ENCODE assay signal across 25 cellular contexts in genomic region chr1:107966550-107966949, GRCh38. TPM values are rescaled to one million over a fixed set of nuclear protein-coding genes. Genes with fewer than 3 reads are reported as not detected.
DNase-seq lines count a peak whose midpoint lies in the region; ATAC-seq, FAIRE-seq and TF ChIP-seq lines count a peak whose summit lies in the region.
"Had no signal": no experiment of that assay in that cellular context is flagged by ENCODE, and none has a peak within 500 bp of the region (broad histone marks: within the 10 kb centered on the region; RNA-seq: fewer than 3 reads in every experiment).

No MANE protein-coding gene starts in this region.

- H3K4me2 ChIP-seq in astrocyte (ENCODE audit: low read length) (no peak overlapping the region), mesenchymal stem cell (ENCODE audit: low read length, poor library complexity, severe bottlenecking) (no peak overlapping the region)

- H3K4me3 ChIP-seq in CD8-positive, alpha-beta T cell (ENCODE audit: low read depth, low read length), result no peak overlapping the region
- H3K4me3 ChIP-seq in astrocyte (ENCODE audit: insufficient read depth, low read depth, low read length), result no peak overlapping the region
- H3K4me3 ChIP-seq in dorsolateral prefrontal cortex, result no peak overlapping the region
- no peak overlapping the region for H3K4me3 ChIP-seq in mesenchymal stem cell (ENCODE audit: insufficient read depth in 1 of 2, low read depth in 1 of 2, low read length in 2 of 2)
- H3K4me3 ChIP-seq: thyroid gland had no signal

- no peak overlapping the region for H4K91ac ChIP-seq in mesenchymal stem cell (ENCODE audit: low read length)

- CTCF ChIA-PET in CD8-positive, alpha-beta T cell (lab: Charles Lee), result interaction anchor here (3.0 kb wide), 1 partner anchor 159 kb away, joined by 15 read pairs; no protein-coding TSS in a partner anchor

- H3K9me3 ChIP-seq in CD8-positive, alpha-beta T cell (ENCODE audit: low read length), result no peaks in the 10 kb centered on the region
- H3K9me3 ChIP-seq in astrocyte (ENCODE audit: insufficient read depth, low read depth, low read length) (no peaks in the 10 kb centered on the region), mesenchymal stem cell (ENCODE audit: control insufficient read depth, low read length) (no peaks in the 10 kb centered on the region)
- H3K9me3 ChIP-seq: thyroid gland had no signal

- H4K20me1 ChIP-seq in astrocyte (ENCODE audit: insufficient read depth, low read length), result no peaks in the 10 kb centered on the region

- no peak overlapping the region for H3K23ac ChIP-seq in mesenchymal stem cell (ENCODE audit: low read length in 2 of 2)

- DNase-seq in T-helper 1 cell (no peak), astrocyte (ENCODE audit: low read depth) (no peak), dorsolateral prefrontal cortex (no peak), mesenchymal stem cell (no peak), HPDE6-E6E7 (ENCODE audit: extremely low spot score) (no peak)
- DNase-seq in CD8-positive, alpha-beta T cell, result no peak
- DNase-seq in natural killer cell treated with Interleukin-12 subunit alpha and Interleukin-12 subunit beta and Interleukin-15 and Interleukin-18, amount 100 ng/mL, for 72 hours (ENCODE audit: low spot score), result no peak
- DNase-seq: activated CD4-positive, alpha-beta T cell treated with anti-CD3 and anti-CD28 coated beads, Interleukin-2, amount 50 U/mL, for 1 hour; activated T-cell treated with anti-CD3 and anti-CD28 coated beads, Interleukin-2, amount 50 U/mL, for 48 hours; DMS53; effector memory CD4-positive, alpha-beta T cell; H9; NCI-H1092; NCI-H2029 treated with DMSO at 0.1 percent for 48 hours; NCI-H510A; NK-92 treated with Interleukin-12 subunit alpha and Interleukin-12 subunit beta, amount 100 ng/mL, for 24 hours; stimulated activated naive B cell treated with anti-CD40 and anti-IgM and Interleukin-4, amounts not matched to agents 10 μg/mL and 1 μg/mL and 100 μg/mL, for 72 hours; thyroid gland had no signal

- H2AFZ ChIP-seq in astrocyte (ENCODE audit: low read depth, low read length), result no peak overlapping the region
- no peak overlapping the region for H2AFZ ChIP-seq in mesenchymal stem cell (ENCODE audit: low read depth, low read length)
- H2AFZ ChIP-seq: parathyroid adenoma had no signal

- no peak overlapping the region for H2AK5ac ChIP-seq in mesenchymal stem cell (ENCODE audit: low read length, severe bottlenecking)

- no peak overlapping the region for H3K9ac ChIP-seq in astrocyte (ENCODE audit: low read length)
- no peak overlapping the region for H3K9ac ChIP-seq in mesenchymal stem cell (ENCODE audit: low read length)
- H3K9ac ChIP-seq: parathyroid adenoma had no signal

- peaks cover 33% of the 10 kb centered on the region for H3K27me3 Mint-ChIP-seq in T-helper 1 cell treated with Interleukin-12 subunit alpha and Interleukin-12 subunit beta and Interleukin-4 antibody, amounts not matched to agents 30 μg/mL and 1 μg/mL, for 36 hours (ENCODE audit: low read depth)
- H3K27me3 Mint-ChIP-seq in CD8-positive, alpha-beta T cell (ENCODE audit: low read depth), result no peaks in the 10 kb centered on the region
- H3K27me3 Mint-ChIP-seq in astrocyte (ENCODE audit: low read depth, unreplicated experiment), result peaks cover 7% of the 10 kb centered on the region
- H3K27me3 Mint-ChIP-seq in natural killer cell treated with Interleukin-12 subunit alpha and Interleukin-12 subunit beta and Interleukin-15 and Interleukin-18, amount 100 ng/mL, for 72 hours, result no peaks in the 10 kb centered on the region
- H3K27me3 Mint-ChIP-seq: stimulated activated naive B cell treated with anti-CD40 and anti-IgM and Interleukin-4, amounts not matched to agents 10 μg/mL and 1 μg/mL and 100 μg/mL, for 72 hours had no signal

- no peak for FAIRE-seq in astrocyte (lab: Jason Lieb, UNC)
- FAIRE-seq: GM12891, HTR-8/SVneo, TTC549 had no signal

- H2BK15ac ChIP-seq in mesenchymal stem cell (ENCODE audit: low read depth, poor library complexity, severe bottlenecking), result no peak overlapping the region

- H3K4me1 ChIP-seq in CD8-positive, alpha-beta T cell (ENCODE audit: insufficient read depth, low read length), result peaks cover 15% of the 10 kb centered on the region
- H3K4me1 ChIP-seq in astrocyte (ENCODE audit: insufficient read depth, low read length), result peaks cover 16% of the 10 kb centered on the region
- H3K4me1 ChIP-seq in mesenchymal stem cell (ENCODE audit: control insufficient read depth, insufficient read depth, low read depth, low read length), result peaks cover 18% of the 10 kb centered on the region
- H3K4me1 ChIP-seq: parathyroid adenoma had no signal

- no peak overlapping the region for H3K14ac ChIP-seq in mesenchymal stem cell (ENCODE audit: low read length in 2 of 2)

- H3K36me3 ChIP-seq in CD8-positive, alpha-beta T cell (ENCODE audit: insufficient read depth, low read length), result no peaks in the 10 kb centered on the region
- H3K36me3 ChIP-seq in astrocyte (ENCODE audit: insufficient read depth, low read length), result no peaks in the 10 kb centered on the region
- H3K36me3 ChIP-seq in mesenchymal stem cell (ENCODE audit: control insufficient read depth in 1 of 2, insufficient read depth in 2 of 2, low read depth in 1 of 2, low read length in 2 of 2), result no peaks in the 10 kb centered on the region
- H3K36me3 ChIP-seq: thyroid gland had no signal

- no peaks in the 10 kb centered on the region for H3K79me2 ChIP-seq in astrocyte (ENCODE audit: insufficient read depth, low read length)
- H3K79me2 ChIP-seq: parathyroid adenoma had no signal

- no peak overlapping the region for H2BK12ac ChIP-seq in mesenchymal stem cell (ENCODE audit: low read length in 2 of 2)

- H3K27ac Mint-ChIP-seq in T-helper 1 cell treated with Interleukin-12 subunit alpha and Interleukin-12 subunit beta and Interleukin-4 antibody, amounts not matched to agents 30 μg/mL and 1 μg/mL, for 36 hours, result no peak overlapping the region
- H3K27ac Mint-ChIP-seq in CD8-positive, alpha-beta T cell, result no peak overlapping the region
- H3K27ac Mint-ChIP-seq in astrocyte (ENCODE audit: unreplicated experiment), result no peak overlapping the region
- no peak overlapping the region for H3K27ac Mint-ChIP-seq in natural killer cell treated with Interleukin-12 subunit alpha and Interleukin-12 subunit beta and Interleukin-15 and Interleukin-18, amount 100 ng/mL, for 72 hours
- H3K27ac Mint-ChIP-seq: H9; stimulated activated naive B cell treated with anti-CD40 and anti-IgM and Interleukin-4, amounts not matched to agents 10 μg/mL and 1 μg/mL and 100 μg/mL, for 72 hours had no signal

- no peak overlapping the region for H3K4ac ChIP-seq in mesenchymal stem cell (ENCODE audit: low read depth in 1 of 2, low read length in 2 of 2)

- no peaks in the 10 kb centered on the region for H3K27me3 ChIP-seq in CD8-positive, alpha-beta T cell (ENCODE audit: insufficient read depth, low read length)
- H3K27me3 ChIP-seq in astrocyte (ENCODE audit: insufficient read depth, low read length) (peaks cover 25% of the 10 kb centered on the region), dorsolateral prefrontal cortex (peaks cover 0 to 38% (median 9%) of the 10 kb centered on the region in 45 donors), mesenchymal stem cell (ENCODE audit: control insufficient read depth in 1 of 2, insufficient read depth in 1 of 2, low read length in 2 of 2) (peaks cover 3 to 34% of the 10 kb centered on the region in 2 experiments)
- H3K27me3 ChIP-seq: thyroid gland had no signal

- peak overlapping the region; percentile 23 for H3K4me3 Mint-ChIP-seq in T-helper 1 cell treated with Interleukin-12 subunit alpha and Interleukin-12 subunit beta and Interleukin-4 antibody, amounts not matched to agents 30 μg/mL and 1 μg/mL, for 36 hours
- H3K4me3 Mint-ChIP-seq in CD8-positive, alpha-beta T cell, result peak overlapping the region; percentile 52
- peak overlapping the region; percentile 16 for H3K4me3 Mint-ChIP-seq in astrocyte (ENCODE audit: unreplicated experiment)
- peak overlapping the region; percentile 60 for H3K4me3 Mint-ChIP-seq in natural killer cell treated with Interleukin-12 subunit alpha and Interleukin-12 subunit beta and Interleukin-15 and Interleukin-18, amount 100 ng/mL, for 72 hours

- H4K8ac ChIP-seq in mesenchymal stem cell (ENCODE audit: low read length), result no peak overlapping the region

- H3K79me1 ChIP-seq in mesenchymal stem cell (replicated peaks; ENCODE audit: low read length, poor library complexity, severe bottlenecking), result no peaks in the 10 kb centered on the region

- no peak overlapping the region for H3K18ac ChIP-seq in mesenchymal stem cell (ENCODE audit: low read depth in 1 of 2, low read length in 2 of 2)

- ATAC-seq in CD8-positive, alpha-beta T cell, result no peak
- ATAC-seq in natural killer cell treated with Interleukin-12 subunit alpha and Interleukin-12 subunit beta and Interleukin-15 and Interleukin-18, amount 100 ng/mL, for 72 hours, result no peak
- ATAC-seq: left lobe of liver; stimulated activated naive B cell treated with anti-CD40 and anti-IgM and Interleukin-4, amounts not matched to agents 10 μg/mL and 1 μg/mL and 100 μg/mL, for 72 hours had no signal

- no peak overlapping the region for H2BK120ac ChIP-seq in mesenchymal stem cell (ENCODE audit: low read depth, low read length)

- peaks cover 17% of the 10 kb centered on the region for H3K4me1 Mint-ChIP-seq in T-helper 1 cell treated with Interleukin-12 subunit alpha and Interleukin-12 subunit beta and Interleukin-4 antibody, amounts not matched to agents 30 μg/mL and 1 μg/mL, for 36 hours (ENCODE audit: low read depth)
- H3K4me1 Mint-ChIP-seq in CD8-positive, alpha-beta T cell (ENCODE audit: low read depth), result peaks cover 22% of the 10 kb centered on the region
- peaks cover 8% of the 10 kb centered on the region for H3K4me1 Mint-ChIP-seq in astrocyte (ENCODE audit: low read depth, unreplicated experiment)
- peaks cover 22 to 26% of the 10 kb centered on the region in 2 donors for H3K4me1 Mint-ChIP-seq in natural killer cell treated with Interleukin-12 subunit alpha and Interleukin-12 subunit beta and Interleukin-15 and Interleukin-18, amount 100 ng/mL, for 72 hours (ENCODE audit: low read depth in 2 of 2)

- no peaks in the 10 kb centered on the region for H3K9me3 Mint-ChIP-seq in T-helper 1 cell treated with Interleukin-12 subunit alpha and Interleukin-12 subunit beta and Interleukin-4 antibody, amounts not matched to agents 30 μg/mL and 1 μg/mL, for 36 hours
- H3K9me3 Mint-ChIP-seq in CD8-positive, alpha-beta T cell, result no peaks in the 10 kb centered on the region
- H3K9me3 Mint-ChIP-seq in astrocyte (ENCODE audit: unreplicated experiment), result no peaks in the 10 kb centered on the region
- H3K9me3 Mint-ChIP-seq in natural killer cell treated with Interleukin-12 subunit alpha and Interleukin-12 subunit beta and Interleukin-15 and Interleukin-18, amount 100 ng/mL, for 72 hours, result no peaks in the 10 kb centered on the region
- H3K9me3 Mint-ChIP-seq: H9; stimulated activated naive B cell treated with anti-CD40 and anti-IgM and Interleukin-4, amounts not matched to agents 10 μg/mL and 1 μg/mL and 100 μg/mL, for 72 hours had no signal

- POLR2A ChIA-PET in CD8-positive, alpha-beta T cell (lab: Charles Lee), result no interaction called here

- intact Hi-C loops in CD8-positive, alpha-beta T cell (cut with DNase I, micrococcal nuclease), result no loop called here
- intact Hi-C loops in dorsolateral prefrontal cortex (cut with DNase I), result no loop called here

- H2BK5ac ChIP-seq in mesenchymal stem cell (ENCODE audit: low read depth, low read length, poor library complexity, severe bottlenecking), result no peak overlapping the region

- H3K27ac ChIP-seq in CD8-positive, alpha-beta T cell (ENCODE audit: low read depth, low read length), result no peak overlapping the region
- H3K27ac ChIP-seq in astrocyte (ENCODE audit: low read depth, low read length) (no peak overlapping the region), dorsolateral prefrontal cortex (no peak overlapping the region), mesenchymal stem cell (ENCODE audit: low read length, poor library complexity, severe bottlenecking) (no peak overlapping the region)
- H3K27ac ChIP-seq: parathyroid adenoma had no signal

- TF ChIP-seq CTCF in CD8-positive, alpha-beta T cell (IDR thresholded peaks at IDR 0.05), result no peak
- TF ChIP-seq CTCF in astrocyte (IDR thresholded peaks at IDR 0.05; ENCODE audit: insufficient read depth, low read depth, low read length) (no peak), dorsolateral prefrontal cortex (IDR thresholded peaks at IDR 0.05 in 54 of 56, conservative IDR thresholded peaks at IDR 0.05 in 2 of 56; ENCODE audit: low read depth in 1 of 56, partially characterized antibody in 56 of 56) (no peak)

- H3K36me3 Mint-ChIP-seq in T-helper 1 cell treated with Interleukin-12 subunit alpha and Interleukin-12 subunit beta and Interleukin-4 antibody, amounts not matched to agents 30 μg/mL and 1 μg/mL, for 36 hours (ENCODE audit: low read depth), result no peaks in the 10 kb centered on the region
- peaks cover 14% of the 10 kb centered on the region for H3K36me3 Mint-ChIP-seq in CD8-positive, alpha-beta T cell
- H3K36me3 Mint-ChIP-seq in astrocyte (ENCODE audit: low read depth, unreplicated experiment), result no peaks in the 10 kb centered on the region
- no peaks in the 10 kb centered on the region for H3K36me3 Mint-ChIP-seq in natural killer cell treated with Interleukin-12 subunit alpha and Interleukin-12 subunit beta and Interleukin-15 and Interleukin-18, amount 100 ng/mL, for 72 hours
- H3K36me3 Mint-ChIP-seq: stimulated activated naive B cell treated with anti-CD40 and anti-IgM and Interleukin-4, amounts not matched to agents 10 μg/mL and 1 μg/mL and 100 μg/mL, for 72 hours had no signal

- 59% methylated on average over 7 of the region's 8 CpGs for WGBS in mesenchymal stem cell

RNA-seq across cellular contexts. Expression of gene VAV3, which starts 1.6 kb away (rescaled TPM):
- 10 to 100 TPM in 1 of 2 experiments, 1 to 10 TPM in 1; 9.7 to 11.4 TPM for total RNA-seq in CD8-positive, alpha-beta T cell
- total RNA-seq in astrocyte, result 1.9 and 2.6 TPM in 2 replicates
- total RNA-seq in natural killer cell treated with Interleukin-12 subunit alpha and Interleukin-12 subunit beta and Interleukin-15 and Interleukin-18, amount 100 ng/mL, for 72 hours, result 10 to 100 TPM; 11.6 to 14.1 TPM
- total RNA-seq in dorsolateral prefrontal cortex, result 10 to 100 TPM in 18 of 120 experiments, 1 to 10 TPM in 102; 1.6 to 24.0 (median 6.5) TPM
- not detected for polyA plus RNA-seq in mesenchymal stem cell (2013, experiment 1 of 2)
- polyA plus RNA-seq in mesenchymal stem cell (2013, experiment 2 of 2), result 0.07 TPM
- polyA plus RNA-seq: BJ had no signal
